In the genomic region with DNA sequence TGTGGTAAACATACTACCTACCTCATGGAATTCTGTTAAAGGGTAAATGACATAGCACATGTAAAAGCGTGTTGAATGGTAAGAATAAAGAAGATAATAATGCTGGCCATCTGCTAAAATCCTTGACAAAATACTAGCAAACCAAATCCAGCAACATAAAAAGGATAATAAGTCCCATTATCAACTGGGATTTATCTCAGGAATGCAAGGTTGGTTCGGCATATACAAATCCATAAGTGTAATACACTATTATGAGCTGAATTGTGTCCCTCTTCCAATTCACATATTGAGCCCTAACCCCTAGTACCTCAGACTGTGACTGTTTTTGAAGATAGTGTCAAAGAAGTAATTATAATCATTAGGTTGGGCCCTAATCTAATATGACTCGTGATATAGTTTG, we compare ENCODE assay signal across 34 cellular contexts. TPM values are rescaled to one million over a fixed set of nuclear protein-coding genes. Genes with fewer than 3 reads are reported as not detected.
"Had no signal": no experiment of that assay in that cellular context is flagged by ENCODE, and none has a peak within 500 bp of the region (broad histone marks: within the 10 kb centered on the region; RNA-seq: fewer than 3 reads in every experiment).

No MANE protein-coding gene starts in this region.

- H3K4me1 ChIP-seq: adrenal gland, body of pancreas, breast epithelium had no signal

- H3K4me3 ChIP-seq: adrenal gland, body of pancreas, breast epithelium had no signal

- H3K27ac ChIP-seq: adrenal gland, body of pancreas, breast epithelium, VCaP had no signal

- H3K27me3 ChIP-seq: adrenal gland, body of pancreas, brain microvascular endothelial cell, breast epithelium had no signal

- DNase-seq: activated B cell treated with CpG ODN at 0.5 μM for 24 hours; activated CD4-positive, alpha-beta memory T cell treated with anti-CD3 and anti-CD28 coated beads for 36 hours; activated CD4-positive, alpha-beta T cell treated with anti-CD3 and anti-CD28 coated beads for 4 hours; activated CD4-positive, alpha-beta T cell treated with anti-CD3 and anti-CD28 coated beads, Interleukin-2, amount 10 ng/mL, durations not matched to agents 24 days and 14 days; activated CD4-positive, alpha-beta T cell treated with anti-CD3 and anti-CD28 coated beads, Interleukin-2, amount 50 U/mL, for 1 hour; activated CD4-positive, alpha-beta T cell treated with anti-CD3 and anti-CD28 coated beads, Interleukin-2, amount 50 U/mL, for 4 hours; activated CD4-positive, CD25-positive, alpha-beta regulatory T cell treated with anti-CD3 and anti-CD28 coated beads, Interleukin-2, amount 50 U/mL, for 72 hours; activated CD8-positive, alpha-beta memory T cell treated with anti-CD3 and anti-CD28 coated beads, Interleukin-2, amount 50 U/mL, for 4 hours; activated CD8-positive, alpha-beta T cell treated with anti-CD3 and anti-CD28 coated beads for 36 hours; activated effector memory CD4-positive, alpha-beta T cell treated with anti-CD3 and anti-CD28 coated beads, Interleukin-2, amount 50 U/mL, for 16 hours; activated gamma-delta T cell treated with Interleukin-2 at 50 U/mL for 16 hours; activated naive CD4-positive, alpha-beta T cell; activated naive CD4-positive, alpha-beta T cell treated with anti-CD3 and anti-CD28 coated beads for 36 hours; activated naive CD4-positive, alpha-beta T cell treated with anti-CD3 and anti-CD28 coated beads, Interleukin-2, amount 50 U/mL, for 16 hours; activated naive CD8-positive, alpha-beta T cell treated with anti-CD3 and anti-CD28 coated beads for 36 hours; activated T-cell treated with anti-CD3 and anti-CD28 coated beads for 4 hours; activated T-cell treated with anti-CD3 and anti-CD28 coated beads, Interleukin-2, amount 50 U/mL, for 1 hour; activated T-cell treated with anti-CD3 and anti-CD28 coated beads, Interleukin-2, amount 50 U/mL, for 4 hours; activated T-cell treated with anti-CD3 and anti-CD28 coated beads, Interleukin-2, amount 50 U/mL, for 72 hours; adrenal gland; amniotic stem cell; aorta; body of pancreas; brain microvascular endothelial cell; central memory CD4-positive, alpha-beta T cell; T-helper 1 cell; T-helper 9 cell had no signal

- FAIRE-seq: TTC549 had no signal

- ATAC-seq: activated CD8-positive, alpha-beta T cell treated with anti-CD3 and anti-CD28 coated beads for 36 hours; activated naive CD4-positive, alpha-beta T cell treated with anti-CD3 and anti-CD28 coated beads, Interleukin-2, amount 50 U/mL, for 72 hours; activated T-cell treated with anti-CD3 and anti-CD28 coated beads, Interleukin-2, amount 50 U/mL, for 4 hours; activated T-cell treated with anti-CD3 and anti-CD28 coated beads, Interleukin-2, amount 50 U/mL, for 72 hours; activated T-helper 17 cell treated with anti-CD3 and anti-CD28 coated beads, Interleukin-2, amount 50 U/mL, for 72 hours; body of pancreas had no signal

- H3K9me3 ChIP-seq: adrenal gland, body of pancreas had no signal

- H3K36me3 ChIP-seq: adrenal gland, brain microvascular endothelial cell, breast epithelium had no signal

RNA-seq across cellular contexts. Expression of a gene that starts 48.8 kb away (rescaled TPM):
- total RNA-seq: activated CD4-positive, alpha-beta memory T cell treated with anti-CD3 and anti-CD28 coated beads for 36 hours; activated CD4-positive, alpha-beta T cell treated with anti-CD3 and anti-CD28 coated beads, Interleukin-2, amount 10 ng/mL, durations not matched to agents 24 days and 14 days; activated CD8-positive, alpha-beta memory T cell treated with anti-CD3 and anti-CD28 coated beads for 36 hours; activated CD8-positive, alpha-beta T cell treated with anti-CD3 and anti-CD28 coated beads for 36 hours; activated naive CD4-positive, alpha-beta T cell treated with anti-CD3 and anti-CD28 coated beads for 36 hours; activated naive CD8-positive, alpha-beta T cell treated with anti-CD3 and anti-CD28 coated beads for 36 hours; activated T-helper 1 cell treated with anti-CD3 and anti-CD28 coated beads, Interleukin-12 subunit alpha, Interleukin-12 subunit beta, Interleukin-2, Interleukin-4 antibody, amounts not matched to agents 30 ng/mL and 10 ng/mL and 1 ng/mL, durations not matched to agents 14 hours and 24 hours and 36 hours had no signal
